ENCODE assay signal across 11 cellular contexts in genomic region chr10:98316156-98316555, GRCh38. TPM values are rescaled to one million over a fixed set of nuclear protein-coding genes. Genes with fewer than 3 reads are reported as not detected.
"Had no signal": no experiment of that assay in that cellular context is flagged by ENCODE, and none has a peak within 500 bp of the region (broad histone marks: within the 10 kb centered on the region; RNA-seq: fewer than 3 reads in every experiment).

No MANE protein-coding gene starts in this region.

- H3K4me3 Mint-ChIP-seq: activated CD4-positive, alpha-beta T cell treated with anti-CD3 and anti-CD28 coated beads, Interleukin-2, amount 10 ng/mL, durations not matched to agents 7 days and 5 days; activated naive CD4-positive, alpha-beta T cell treated with anti-CD3 and anti-CD28 coated beads, Interleukin-2, amount 50 U/mL, for 24 hours had no signal

- H3K9me3 Mint-ChIP-seq: activated CD4-positive, alpha-beta T cell treated with anti-CD3 and anti-CD28 coated beads, Interleukin-2, amount 10 ng/mL, durations not matched to agents 7 days and 5 days; activated naive CD4-positive, alpha-beta T cell treated with anti-CD3 and anti-CD28 coated beads, Interleukin-2, amount 50 U/mL, for 24 hours had no signal

- H3K27ac ChIP-seq: brain microvascular endothelial cell, tibial nerve had no signal

- H3K4me1 Mint-ChIP-seq: activated CD4-positive, alpha-beta T cell treated with anti-CD3 and anti-CD28 coated beads, Interleukin-2, amount 10 ng/mL, durations not matched to agents 7 days and 5 days; activated naive CD4-positive, alpha-beta T cell treated with anti-CD3 and anti-CD28 coated beads, Interleukin-2, amount 50 U/mL, for 24 hours had no signal

- H3K36me3 ChIP-seq: brain microvascular endothelial cell, tibial nerve had no signal

- H3K27ac Mint-ChIP-seq: activated CD4-positive, alpha-beta T cell treated with anti-CD3 and anti-CD28 coated beads, Interleukin-2, amount 10 ng/mL, durations not matched to agents 7 days and 5 days; activated naive CD4-positive, alpha-beta T cell treated with anti-CD3 and anti-CD28 coated beads, Interleukin-2, amount 50 U/mL, for 24 hours had no signal

- H3K9me3 ChIP-seq: tibial nerve had no signal

- H3K36me3 Mint-ChIP-seq: activated naive CD4-positive, alpha-beta T cell treated with anti-CD3 and anti-CD28 coated beads, Interleukin-2, amount 50 U/mL, for 24 hours had no signal

- H3K27me3 ChIP-seq: brain microvascular endothelial cell, tibial nerve had no signal

- DNase-seq: activated CD4-positive, alpha-beta T cell treated with anti-CD3 and anti-CD28 coated beads, Interleukin-2, amount 10 ng/mL, durations not matched to agents 7 days and 5 days; activated CD4-positive, CD25-positive, alpha-beta regulatory T cell; activated T-cell treated with anti-CD3 and anti-CD28 coated beads for 4 hours; cerebellar nuclear complex had no signal

- H3K27me3 Mint-ChIP-seq: activated CD4-positive, alpha-beta T cell treated with anti-CD3 and anti-CD28 coated beads, Interleukin-2, amount 10 ng/mL, durations not matched to agents 7 days and 5 days; activated naive CD4-positive, alpha-beta T cell treated with anti-CD3 and anti-CD28 coated beads, Interleukin-2, amount 50 U/mL, for 24 hours had no signal

- H3K4me3 ChIP-seq: tibial nerve had no signal

RNA-seq across cellular contexts. Expression of gene LOXL4, which starts 48.2 kb away (rescaled TPM):
- total RNA-seq: activated CD4-positive, alpha-beta T cell treated with anti-CD3 and anti-CD28 coated beads, Interleukin-2, amount 10 ng/mL, durations not matched to agents 7 days and 5 days; activated CD8-positive, alpha-beta memory T cell treated with anti-CD3 and anti-CD28 coated beads for 36 hours; frontal cortex; T-helper 2 cell treated with Interferon-gamma antibody and Interleukin-4, amounts not matched to agents 100 ng/mL and 5 ng/mL, for 36 hours had no signal
- polyA plus RNA-seq: neural cell had no signal
